Comparison of ENCODE assay signal across 22 cellular contexts in the genomic region with DNA sequence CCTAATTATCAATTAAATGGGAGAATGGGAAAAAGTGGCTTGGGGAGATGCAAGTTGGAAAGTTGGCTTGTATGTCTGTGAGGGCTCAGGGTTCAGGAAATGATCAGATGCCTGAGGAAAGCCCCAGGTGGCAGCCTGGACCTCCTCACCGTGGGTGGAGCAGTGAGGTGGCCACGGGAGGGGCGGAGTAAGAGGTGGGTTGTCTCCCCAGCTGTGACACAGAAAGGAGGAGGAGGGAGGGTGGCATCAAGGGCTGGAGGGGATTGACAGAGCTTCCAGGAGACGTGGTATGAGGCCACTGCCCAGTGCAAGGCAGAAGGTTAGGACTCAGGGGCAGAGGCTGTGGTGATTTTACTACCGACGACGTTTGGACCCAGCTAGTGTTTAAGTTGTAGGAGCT.
DNase-seq lines count a peak whose midpoint lies in the region; ATAC-seq lines count a peak whose summit lies in the region.
"Had no signal": no experiment of that assay in that cellular context is flagged by ENCODE, and none has a peak within 500 bp of the region (broad histone marks: within the 10 kb centered on the region; RNA-seq: fewer than 3 reads in every experiment).

No MANE protein-coding gene starts in this region.

- H3K27ac Mint-ChIP-seq in activated CD4-positive, alpha-beta T cell treated with anti-CD3 and anti-CD28 coated beads for 36 hours = no peak overlapping the region
- H3K27ac Mint-ChIP-seq: activated naive CD4-positive, alpha-beta T cell treated with anti-CD3 and anti-CD28 coated beads for 36 hours; CD4-positive, alpha-beta T cell had no signal

- peaks cover 10% of the 10 kb centered on the region for H3K9me3 Mint-ChIP-seq in activated CD4-positive, alpha-beta T cell treated with anti-CD3 and anti-CD28 coated beads for 36 hours (ENCODE audit: low read depth)

- ATAC-seq in activated CD4-positive, alpha-beta T cell treated with anti-CD3 and anti-CD28 coated beads for 36 hours = peak; percentile 36
- ATAC-seq: Panc1 had no signal

- no peak overlapping the region for H3K4me3 Mint-ChIP-seq in activated CD4-positive, alpha-beta T cell treated with anti-CD3 and anti-CD28 coated beads for 36 hours
- H3K4me3 Mint-ChIP-seq: activated naive CD4-positive, alpha-beta T cell treated with anti-CD3 and anti-CD28 coated beads for 36 hours; CD4-positive, alpha-beta T cell had no signal

- H3K27me3 Mint-ChIP-seq in activated CD4-positive, alpha-beta T cell treated with anti-CD3 and anti-CD28 coated beads for 36 hours = no peaks in the 10 kb centered on the region
- H3K27me3 Mint-ChIP-seq: CD4-positive, alpha-beta T cell had no signal

- CTCF ChIA-PET in activated CD4-positive, alpha-beta T cell treated with anti-CD3 and anti-CD28 coated beads for 36 hours (lab: Charles Lee) = no interaction called here

- intact Hi-C loops in activated CD4-positive, alpha-beta T cell treated with anti-CD3 and anti-CD28 coated beads for 36 hours (cut with DNase I, micrococcal nuclease) = no loop called here

- POLR2A ChIA-PET in activated CD4-positive, alpha-beta T cell treated with anti-CD3 and anti-CD28 coated beads for 36 hours (lab: Charles Lee) = no interaction called here

- DNase-seq in activated CD4-positive, alpha-beta T cell treated with anti-CD3 and anti-CD28 coated beads for 36 hours = peak; percentile 15
- no peak for DNase-seq in activated CD4-positive, alpha-beta T cell treated with anti-CD3 and anti-CD28 coated beads, Interleukin-2, amount 50 U/mL, for 4 hours
- DNase-seq in Daoy (ENCODE audit: low read depth) (peak; percentile 27), RPMI8226 (peak; percentile 20), iPS-NIHi11 (ENCODE audit: low spot score) (peak; percentile 16), COLO829 (ENCODE audit: low spot score) (no peak), SHP77 treated with DMSO at 0.1 percent for 48 hours (lab: John Stamatoyannopoulos, UW) (no peak), DMS 273 treated with DMSO at 0.1 percent for 48 hours (lab: John Stamatoyannopoulos, UW) (no peak)
- DNase-seq: activated CD4-positive, alpha-beta T cell treated with anti-CD3 and anti-CD28 coated beads for 1 hour; activated naive CD4-positive, alpha-beta T cell treated with anti-CD3 and anti-CD28 coated beads for 36 hours; aorta; CD4-positive, alpha-beta T cell; DND-41; effector CD8-positive, alpha-beta T cell; GM23248; left ventricle myocardium inferior; NCI-H1436 treated with DMSO at 0.1 percent for 48 hours; NCI-H2171 treated with DMSO at 0.1 percent for 48 hours; NCI-H774; stimulated activated CD4-positive, alpha-beta T cell treated with anti-CD3 and anti-CD28 coated beads, Interleukin-12 subunit alpha, Interleukin-12 subunit beta, amount 100 ng/mL, for 4 hours; T-helper 9 cell had no signal

- H3K36me3 Mint-ChIP-seq in activated CD4-positive, alpha-beta T cell treated with anti-CD3 and anti-CD28 coated beads for 36 hours (ENCODE audit: low read depth) = no peaks in the 10 kb centered on the region

- H3K4me1 Mint-ChIP-seq in activated CD4-positive, alpha-beta T cell treated with anti-CD3 and anti-CD28 coated beads for 36 hours = no peaks in the 10 kb centered on the region

Comparison
In these comparisons a context has a peak if more than half of its experiments do, and no peak if none do; other contexts are left out.
1. DNase-seq: peak in activated CD4-positive, alpha-beta T cell treated with anti-CD3 and anti-CD28 coated beads for 36 hours (single experiment), Daoy (single experiment), RPMI8226 (single experiment) and iPS-NIHi11 (single experiment); none in activated CD4-positive, alpha-beta T cell treated with anti-CD3 and anti-CD28 coated beads, Interleukin-2, amount 50 U/mL, for 4 hours (0 of 2), COLO829 (single experiment), SHP77 treated with DMSO at 0.1 percent for 48 hours (single experiment) and DMS 273 treated with DMSO at 0.1 percent for 48 hours (single experiment).